8 cellular contexts compared by ENCODE assay signal in genomic region chr15:31871159-31871886, GRCh38. TPM values are rescaled to one million over a fixed set of nuclear protein-coding genes. Genes with fewer than 3 reads are reported as not detected.
A peak's percentile ranks its signal among the peaks of the same experiment; 100 is the strongest.
DNase-seq lines count a peak whose midpoint lies in the region; ATAC-seq, FAIRE-seq and TF ChIP-seq lines count a peak whose summit lies in the region.

No MANE protein-coding gene starts in this region.

- no peak for ATAC-seq in GM19467 (IDR thresholded peaks at IDR 0.05; ENCODE audit: unreplicated experiment)

- H3K27me3 ChIP-seq in Loucy (ENCODE audit: insufficient read depth, low read length, poor library complexity, severe bottlenecking) (no peaks in the 10 kb centered on the region), bronchial epithelial cell (ENCODE audit: control insufficient read depth, insufficient read depth, low read length) (no peaks in the 10 kb centered on the region)

- H3K9ac ChIP-seq in Loucy (ENCODE audit: low read depth, low read length, poor library complexity, severe bottlenecking) = peak overlapping the region; percentile 54

- H3K4me3 ChIP-seq in Loucy (ENCODE audit: low read length, poor library complexity, severe bottlenecking) = peak overlapping the region; percentile 74
- peak overlapping the region; percentile 53 for H3K4me3 ChIP-seq in bronchial epithelial cell (ENCODE audit: low read depth, low read length)
- peak overlapping the region; percentile 45 for H3K4me3 ChIP-seq in mesodermal cell (ENCODE audit: extremely low read depth, insufficient read depth, low read length, poor library complexity, severe bottlenecking)

- H3K4me2 ChIP-seq in Loucy (ENCODE audit: low read depth, low read length, poor library complexity, severe bottlenecking) = peak overlapping the region; percentile 86

- 24 to 57% methylated on average over 5 to 11 of the region's 14 CpGs for WGBS in mesodermal cell (ENCODE audit: insufficient coverage in 2 of 2), 2 experiments

- H2AFZ ChIP-seq in Loucy (ENCODE audit: low read length) = peak overlapping the region; percentile 92

- no peaks in the 10 kb centered on the region for H4K20me1 ChIP-seq in Loucy (ENCODE audit: insufficient read depth, low read length, poor library complexity, severe bottlenecking)

- TF ChIP-seq CTCF in Loucy (conservative IDR thresholded peaks at IDR 0.05; ENCODE audit: low read length) (no peak), bronchial epithelial cell (IDR thresholded peaks at IDR 0.05; ENCODE audit: insufficient read depth, low read length, severe bottlenecking) (no peak)

- no peak for FAIRE-seq in bronchial epithelial cell (lab: Jason Lieb, UNC)

- H3K36me3 ChIP-seq in Loucy (ENCODE audit: insufficient read depth, low read length) (no peaks in the 10 kb centered on the region), bronchial epithelial cell (ENCODE audit: control insufficient read depth, insufficient read depth, low read length) (no peaks in the 10 kb centered on the region), mesodermal cell (ENCODE audit: control insufficient read depth, insufficient read depth, low read length) (no peaks in the 10 kb centered on the region)

- H3K27ac ChIP-seq in mesodermal cell (ENCODE audit: low read depth, low read length, severe bottlenecking) = no peak overlapping the region

- peak; percentile 19 for DNase-seq in Daoy (ENCODE audit: low read depth)
- DNase-seq in bronchial epithelial cell (ENCODE audit: low read depth) = peak; percentile 2
- DNase-seq in H4 (ENCODE audit: low spot score) = no peak
- DNase-seq in stimulated activated CD4-positive, alpha-beta T cell treated with anti-CD3 and anti-CD28 coated beads, Interleukin-12 subunit alpha, Interleukin-12 subunit beta, amount 100 ng/mL, for 4 hours = no peak
- DNase-seq in NCI-H1436 treated with DMSO at 0.1 percent for 48 hours (lab: John Stamatoyannopoulos, UW) = no peak

- no peaks in the 10 kb centered on the region for H3K9me2 ChIP-seq in Loucy (replicated peaks; ENCODE audit: low read depth, low read length)

- H3K9me3 ChIP-seq in Loucy (ENCODE audit: insufficient read depth, low read depth, low read length) (no peaks in the 10 kb centered on the region), mesodermal cell (ENCODE audit: control insufficient read depth, low read length) (no peaks in the 10 kb centered on the region)

- no peaks in the 10 kb centered on the region for H3F3A ChIP-seq in Loucy (ENCODE audit: low read depth)

- H3K4me1 ChIP-seq in Loucy (ENCODE audit: insufficient read depth, low read length, poor library complexity, severe bottlenecking) (peaks cover 4% of the 10 kb centered on the region), mesodermal cell (ENCODE audit: control insufficient read depth, insufficient read depth, low read length, poor library complexity, severe bottlenecking) (no peaks in the 10 kb centered on the region)

- H3K79me2 ChIP-seq in Loucy (ENCODE audit: insufficient read depth, low read length) = no peaks in the 10 kb centered on the region

RNA-seq across cellular contexts. Expression of gene OTUD7A, which starts 0.8 kb away (rescaled TPM):
- total RNA-seq in Daoy (2014; rRNA removed; shearing (Covaris generic)) = 0.06 and 1.3 TPM in 2 replicates
- 0.13 and 0.26 TPM in 2 replicates for total RNA-seq in bronchial epithelial cell
- 0.81 TPM for polyA plus RNA-seq in mesodermal cell (2013, experiment 1 of 2)
- polyA plus RNA-seq in mesodermal cell (2013, experiment 2 of 2) = 0.56 TPM
- 0.16 TPM in 1 of 2 replicates, not detected in the other for total RNA-seq in H4 (2014; rRNA removed; shearing (Covaris generic))

Comparison
In these comparisons a context has a peak if more than half of its experiments do, and no peak if none do; other contexts are left out.
1. DNase-seq: peak in Daoy (single experiment) and bronchial epithelial cell (single experiment); none in H4 (single experiment), stimulated activated CD4-positive, alpha-beta T cell treated with anti-CD3 and anti-CD28 coated beads, Interleukin-12 subunit alpha, Interleukin-12 subunit beta, amount 100 ng/mL, for 4 hours (single experiment) and NCI-H1436 treated with DMSO at 0.1 percent for 48 hours (single experiment).
2. Peak in every context shown above with its lines, with median percentiles within 50 percentile points of each other: H3K4me3 ChIP-seq.